In genomic region chr5:129899454-129899853, GRCh38 we compare ENCODE assay signal across 12 cellular contexts. TPM values are rescaled to one million over a fixed set of nuclear protein-coding genes. Genes with fewer than 3 reads are reported as not detected.
DNase-seq lines count a peak whose midpoint lies in the region; ATAC-seq and TF ChIP-seq lines count a peak whose summit lies in the region.
"Had no signal": no experiment of that assay in that cellular context is flagged by ENCODE, and none has a peak within 500 bp of the region (broad histone marks: within the 10 kb centered on the region; RNA-seq: fewer than 3 reads in every experiment).

No MANE protein-coding gene starts in this region.

- H3K23me2 ChIP-seq in H9 (ENCODE audit: insufficient read length, low read depth, low read length, poor library complexity, severe bottlenecking): peaks cover 5% of the 10 kb centered on the region

- intact Hi-C loops in upper lobe of right lung (cut with DNase I): no loop called here

- H3K79me2 ChIP-seq in SK-N-SH (ENCODE audit: insufficient read depth) (no peaks in the 10 kb centered on the region), H9 (ENCODE audit: insufficient read depth, low read length) (no peaks in the 10 kb centered on the region)

- no peak for TF ChIP-seq POLR2A in gastroesophageal sphincter (IDR thresholded peaks at IDR 0.05)

- no peak overlapping the region for H4K5ac ChIP-seq in H9 (ENCODE audit: insufficient read length, low read depth, low read length)

- no peaks in the 10 kb centered on the region for H3K9me2 ChIP-seq in SK-N-SH

- H2BK120ac ChIP-seq in H9 (ENCODE audit: low read depth, low read length, poor library complexity, severe bottlenecking): no peak overlapping the region

- H3F3A ChIP-seq in SK-N-SH (replicated peaks; ENCODE audit: insufficient read depth): no peaks in the 10 kb centered on the region

- peaks cover 0 to 4% of the 10 kb centered on the region in 2 experiments; a peak in 1 of 5 replicates for H3K9me3 Mint-ChIP-seq in H9
- H3K9me3 Mint-ChIP-seq: central memory CD8-positive, alpha-beta T cell had no signal

- H3K4me3 Mint-ChIP-seq in H9: no peak overlapping the region
- H3K4me3 Mint-ChIP-seq: central memory CD8-positive, alpha-beta T cell had no signal

- no peaks in the 10 kb centered on the region for H3K36me3 ChIP-seq in SK-N-SH (replicated peaks in 1 of 2; ENCODE audit: control insufficient read depth in 1 of 2, insufficient read depth in 2 of 2, low read length in 1 of 2)
- H3K36me3 ChIP-seq in adipocyte (ENCODE audit: control insufficient read depth, insufficient read depth, low read length, severe bottlenecking): no peaks in the 10 kb centered on the region
- H3K36me3 ChIP-seq in gastroesophageal sphincter: no peaks in the 10 kb centered on the region
- H3K36me3 ChIP-seq in upper lobe of right lung: no peaks in the 10 kb centered on the region
- H3K36me3 ChIP-seq: BLaER1 treated with 17β-estradiol and CSF1 and Interleukin-3, amounts not matched to agents 10 nM and 100 nM; left lung had no signal

- H3K14ac ChIP-seq in H9 (ENCODE audit: insufficient read depth, low read length): no peak overlapping the region

- H3K23ac ChIP-seq in H9 (ENCODE audit: insufficient read length, low read depth, low read length): no peak overlapping the region

- H3K4me1 ChIP-seq in SK-N-SH (ENCODE audit: control insufficient read depth in 1 of 2, insufficient read depth in 2 of 2, low read depth in 1 of 2, low read length in 1 of 2): no peaks in the 10 kb centered on the region
- H3K4me1 ChIP-seq in adipocyte (ENCODE audit: control insufficient read depth, insufficient read depth, low read length): peaks cover 3% of the 10 kb centered on the region
- H3K4me1 ChIP-seq in gastroesophageal sphincter: peaks cover 0 to under 1% (median 0%) of the 10 kb centered on the region in 3 donors
- no peaks in the 10 kb centered on the region for H3K4me1 ChIP-seq in upper lobe of right lung
- H3K4me1 ChIP-seq in H9 (ENCODE audit: insufficient read depth, low read length): no peaks in the 10 kb centered on the region
- H3K4me1 ChIP-seq: left lung had no signal

- H2BK15ac ChIP-seq in H9 (ENCODE audit: low read depth, low read length): no peak overlapping the region

- TF ChIP-seq RAD21 in SK-N-SH (IDR thresholded peaks at IDR 0.05; ENCODE audit: low read length): peak; percentile 15; the same call in 1 of the 2 replicates

- H4K8ac ChIP-seq in H9 (replicated peaks; ENCODE audit: insufficient read length, low read depth, low read length): no peak overlapping the region

- no peak overlapping the region for H3K4ac ChIP-seq in H9 (ENCODE audit: low read depth, low read length)

- no peak overlapping the region for H2AFZ ChIP-seq in SK-N-SH (ENCODE audit: low read depth)
- H2AFZ ChIP-seq in H9 (ENCODE audit: low read length): no peak overlapping the region

- peaks cover 18% of the 10 kb centered on the region for H3K27me3 Mint-ChIP-seq in H9 (ENCODE audit: low read depth)

- H3K18ac ChIP-seq in H9 (ENCODE audit: insufficient read length, low read depth, low read length): no peak overlapping the region

- no peak overlapping the region for H4K91ac ChIP-seq in H9 (ENCODE audit: insufficient read length, low read depth, low read length)

- H3K27me3 ChIP-seq in SK-N-SH (ENCODE audit: insufficient read depth) (peaks cover 8% of the 10 kb centered on the region), adipocyte (replicated peaks; ENCODE audit: control insufficient read depth, insufficient read depth, low read length) (no peaks in the 10 kb centered on the region), gastroesophageal sphincter (no peaks in the 10 kb centered on the region), upper lobe of right lung (no peaks in the 10 kb centered on the region), H9 (ENCODE audit: insufficient read depth, low read length) (no peaks in the 10 kb centered on the region)

- H3K4me3 ChIP-seq in SK-N-SH (ENCODE audit: low read depth in 2 of 2, low read length in 1 of 2) (no peak overlapping the region), adipocyte (ENCODE audit: low read length) (no peak overlapping the region), gastroesophageal sphincter (no peak overlapping the region), upper lobe of right lung (no peak overlapping the region)
- H3K4me3 ChIP-seq: BLaER1 treated with 17β-estradiol and CSF1 and Interleukin-3, amounts not matched to agents 10 nM and 100 nM; left lung had no signal

- H2AK5ac ChIP-seq in H9 (ENCODE audit: insufficient read length, low read length): no peak overlapping the region

- POLR2A ChIA-PET in SK-N-SH (lab: Yijun Ruan, JAX): no interaction called here

- no peak overlapping the region for H2BK20ac ChIP-seq in H9 (ENCODE audit: low read depth, low read length, poor library complexity, severe bottlenecking)

- H3K4me2 ChIP-seq in SK-N-SH: no peak overlapping the region
- no peak overlapping the region for H3K4me2 ChIP-seq in H9 (ENCODE audit: insufficient read depth, insufficient read length, low read length)
- H3K4me2 ChIP-seq: BLaER1 treated with 17β-estradiol and CSF1 and Interleukin-3, amounts not matched to agents 10 nM and 100 nM had no signal

- peak; percentile 48 for TF ChIP-seq CTCF in SK-N-SH (IDR thresholded peaks at IDR 0.05)
- TF ChIP-seq CTCF in gastroesophageal sphincter (IDR thresholded peaks at IDR 0.05): peak in 3 of 4 experiments; percentile 28 to 48 (median 29)
- TF ChIP-seq CTCF in upper lobe of right lung (IDR thresholded peaks at IDR 0.05): peak; percentile 52
- no peak; the same call in 2 of the 3 replicates for TF ChIP-seq CTCF in H9 (conservative IDR thresholded peaks at IDR 0.05)

- H3K27ac ChIP-seq in SK-N-SH (ENCODE audit: low read depth in 2 of 2, low read length in 1 of 2): no peak overlapping the region
- no peak overlapping the region for H3K27ac ChIP-seq in gastroesophageal sphincter
- H3K27ac ChIP-seq in upper lobe of right lung: no peak overlapping the region
- no peak overlapping the region for H3K27ac ChIP-seq in H9 (ENCODE audit: insufficient read length, low read depth, low read length)
- H3K27ac ChIP-seq: BLaER1 treated with 17β-estradiol and CSF1 and Interleukin-3, amounts not matched to agents 10 nM and 100 nM; left lung had no signal

- H3K79me1 ChIP-seq in H9 (ENCODE audit: insufficient read depth, low read depth, low read length, poor library complexity, severe bottlenecking): no peaks in the 10 kb centered on the region

- CTCF ChIA-PET in SK-N-SH (lab: Yijun Ruan, JAX): interaction anchor here (0.6 kb wide), 1 partner anchor 1817 kb away, joined by 3 read pairs; no protein-coding TSS in a partner anchor

- H3K9ac ChIP-seq in SK-N-SH: no peak overlapping the region
- H3K9ac ChIP-seq in adipocyte (ENCODE audit: low read length): no peak overlapping the region
- no peak overlapping the region for H3K9ac ChIP-seq in H9 (ENCODE audit: extremely low read depth, insufficient read length, low read length)
- H3K9ac ChIP-seq: BLaER1 treated with 17β-estradiol and CSF1 and Interleukin-3, amounts not matched to agents 10 nM and 100 nM had no signal

- no peak for TF ChIP-seq EP300 in SK-N-SH (IDR thresholded peaks at IDR 0.05; ENCODE audit: borderline replicate concordance in 1 of 2, low read depth in 1 of 2, low read length in 1 of 2)
- no peak for TF ChIP-seq EP300 in gastroesophageal sphincter (IDR thresholded peaks at IDR 0.05)

- H2BK12ac ChIP-seq in H9 (ENCODE audit: insufficient read length, low read depth, low read length): no peak overlapping the region

- no peak overlapping the region for H2BK5ac ChIP-seq in H9 (ENCODE audit: insufficient read length, low read length)

- no peaks in the 10 kb centered on the region for H3K9me3 ChIP-seq in SK-N-SH
- H3K9me3 ChIP-seq in adipocyte (ENCODE audit: control insufficient read depth, low read length): no peaks in the 10 kb centered on the region
- no peaks in the 10 kb centered on the region for H3K9me3 ChIP-seq in gastroesophageal sphincter
- H3K9me3 ChIP-seq in upper lobe of right lung: no peaks in the 10 kb centered on the region
- H3K9me3 ChIP-seq in H9 (ENCODE audit: control insufficient read depth, low read depth, low read length): no peaks in the 10 kb centered on the region
- H3K9me3 ChIP-seq: BLaER1 treated with 17β-estradiol and CSF1 and Interleukin-3, amounts not matched to agents 10 nM and 100 nM; left lung had no signal

- H4K20me1 ChIP-seq in SK-N-SH (ENCODE audit: insufficient read depth): no peaks in the 10 kb centered on the region
- no peaks in the 10 kb centered on the region for H4K20me1 ChIP-seq in H9 (ENCODE audit: control insufficient read depth, insufficient read depth, insufficient read length)
- H4K20me1 ChIP-seq: BLaER1 treated with 17β-estradiol and CSF1 and Interleukin-3, amounts not matched to agents 10 nM and 100 nM had no signal

- no peak overlapping the region for H3K56ac ChIP-seq in H9 (ENCODE audit: insufficient read length, low read depth, low read length)

- H3K4me1 Mint-ChIP-seq in H9: peaks cover 3 to 7% of the 10 kb centered on the region in 2 experiments; a peak in 3 of 4 replicates

- no peaks in the 10 kb centered on the region for H3K36me3 Mint-ChIP-seq in H9 (ENCODE audit: insufficient read depth in 1 of 3, low read depth in 3 of 3)

- no peak overlapping the region for H3T11ph ChIP-seq in H9 (ENCODE audit: low read length)

- ATAC-seq in SK-N-SH treated with all-trans-retinoic acid at 6 μM for 48 hours: no peak
- ATAC-seq in gastroesophageal sphincter: no peak
- ATAC-seq in upper lobe of right lung: no peak
- no peak for ATAC-seq in esophagus mucosa
- ATAC-seq: left lung had no signal

- H3K27ac Mint-ChIP-seq in H9: no peak overlapping the region

- DNase-seq in SK-N-SH (no peak), adipocyte (ENCODE audit: low read depth) (peak; percentile 71), upper lobe of right lung (no peak), GOT3 (lab: John Stamatoyannopoulos, UW) (no peak), H9 (no peak)
- DNase-seq: left lung, RPMI8226 had no signal

TF ChIP-seq in SK-N-SH, 30 proteins besides CTCF, POLR2A, EP300 and RAD21:
- TF ChIP-seq EZH2phosphoT487 (IDR thresholded peaks at IDR 0.05; ENCODE audit: borderline replicate concordance, low read depth): no peak
- TF ChIP-seq CHD2 (IDR thresholded peaks at IDR 0.05; ENCODE audit: low read length, partially characterized antibody): no peak
- no peak for TF ChIP-seq GATA2 (CRISPR knock-in tag; IDR thresholded peaks at IDR 0.05)

TF ChIP-seq in SK-N-SH treated with all-trans-retinoic acid at 6 μM for 48 hours, 23 proteins besides CTCF, POLR2A, EP300 and RAD21 (continues in another document):
- TF ChIP-seq ZFP30 (CRISPR knock-in tag; IDR thresholded peaks at IDR 0.05) (no peak), ZNF70 (CRISPR knock-in tag; IDR thresholded peaks at IDR 0.05) (no peak), ARNTL (CRISPR knock-in tag; IDR thresholded peaks at IDR 0.05; ENCODE audit: borderline replicate concordance, low read depth) (no peak), OSR1 (CRISPR knock-in tag; IDR thresholded peaks at IDR 0.05) (no peak)

RNA-seq across cellular contexts. Expression of gene CHSY3, which starts 4.8 kb away (rescaled TPM):
- not detected in 2 replicates for polyA plus RNA-seq in SK-N-SH (2012; rRNA removed)
- polyA plus RNA-seq in SK-N-SH (2012; cell fraction: cytosol; rRNA removed): under 0.01 TPM in 2 replicates
- not detected in 2 replicates for polyA plus RNA-seq in SK-N-SH (2012; cell fraction: nucleus; rRNA removed)
- 1 to 10 TPM in 3 of 4 donors, under 1 TPM in 1; 0.78 to 3.4 (median 2.8) TPM for total RNA-seq in gastroesophageal sphincter
- total RNA-seq in upper lobe of right lung: 5.7 TPM
- 0.28 TPM for total RNA-seq in esophagus mucosa
- 0.37 and 0.42 TPM in 2 replicates for total RNA-seq in H9 (2021)
